1 cellular context compared by ENCODE assay signal in the genomic region with DNA sequence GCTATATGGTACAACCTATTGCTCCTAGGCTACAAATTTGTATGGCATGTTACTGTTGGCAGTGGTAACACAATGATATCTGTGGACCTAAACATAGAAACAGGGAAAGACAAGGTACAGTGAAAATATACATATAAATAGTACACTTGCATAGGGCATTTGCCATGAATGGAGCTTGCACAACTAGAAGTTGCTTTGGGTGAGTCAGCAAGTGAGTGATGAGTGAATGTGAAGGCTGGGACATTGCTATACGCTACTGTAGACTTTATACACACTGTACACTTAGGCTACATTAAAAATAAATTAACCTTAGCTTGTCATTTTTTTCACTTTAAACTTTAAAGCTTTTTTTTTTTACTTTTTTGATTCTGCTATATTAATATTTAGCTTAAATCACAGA.
TF ChIP-seq lines count a peak whose summit lies in the region.

No MANE protein-coding gene starts in this region.

TF ChIP-seq in GM23338, 12 proteins besides CTCF, POLR2A, EP300 and RAD21:
- TF ChIP-seq, protein P1, sequence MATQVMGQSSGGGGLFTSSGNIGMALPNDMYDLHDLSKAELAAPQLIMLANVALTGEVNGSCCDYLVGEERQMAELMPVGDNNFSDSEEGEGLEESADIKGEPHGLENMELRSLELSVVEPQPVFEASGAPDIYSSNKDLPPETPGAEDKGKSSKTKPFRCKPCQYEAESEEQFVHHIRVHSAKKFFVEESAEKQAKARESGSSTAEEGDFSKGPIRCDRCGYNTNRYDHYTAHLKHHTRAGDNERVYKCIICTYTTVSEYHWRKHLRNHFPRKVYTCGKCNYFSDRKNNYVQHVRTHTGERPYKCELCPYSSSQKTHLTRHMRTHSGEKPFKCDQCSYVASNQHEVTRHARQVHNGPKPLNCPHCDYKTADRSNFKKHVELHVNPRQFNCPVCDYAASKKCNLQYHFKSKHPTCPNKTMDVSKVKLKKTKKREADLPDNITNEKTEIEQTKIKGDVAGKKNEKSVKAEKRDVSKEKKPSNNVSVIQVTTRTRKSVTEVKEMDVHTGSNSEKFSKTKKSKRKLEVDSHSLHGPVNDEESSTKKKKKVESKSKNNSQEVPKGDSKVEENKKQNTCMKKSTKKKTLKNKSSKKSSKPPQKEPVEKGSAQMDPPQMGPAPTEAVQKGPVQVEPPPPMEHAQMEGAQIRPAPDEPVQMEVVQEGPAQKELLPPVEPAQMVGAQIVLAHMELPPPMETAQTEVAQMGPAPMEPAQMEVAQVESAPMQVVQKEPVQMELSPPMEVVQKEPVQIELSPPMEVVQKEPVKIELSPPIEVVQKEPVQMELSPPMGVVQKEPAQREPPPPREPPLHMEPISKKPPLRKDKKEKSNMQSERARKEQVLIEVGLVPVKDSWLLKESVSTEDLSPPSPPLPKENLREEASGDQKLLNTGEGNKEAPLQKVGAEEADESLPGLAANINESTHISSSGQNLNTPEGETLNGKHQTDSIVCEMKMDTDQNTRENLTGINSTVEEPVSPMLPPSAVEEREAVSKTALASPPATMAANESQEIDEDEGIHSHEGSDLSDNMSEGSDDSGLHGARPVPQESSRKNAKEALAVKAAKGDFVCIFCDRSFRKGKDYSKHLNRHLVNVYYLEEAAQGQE (IDR thresholded peaks at IDR 0.05; ENCODE audit: unreplicated experiment), result no peak
- TF ChIP-seq EZH2 (IDR thresholded peaks at IDR 0.05; ENCODE audit: low read depth, unreplicated experiment), result no peak
- no peak for TF ChIP-seq JUNB (IDR thresholded peaks at IDR 0.05; ENCODE audit: unreplicated experiment)
- TF ChIP-seq, protein P2, sequence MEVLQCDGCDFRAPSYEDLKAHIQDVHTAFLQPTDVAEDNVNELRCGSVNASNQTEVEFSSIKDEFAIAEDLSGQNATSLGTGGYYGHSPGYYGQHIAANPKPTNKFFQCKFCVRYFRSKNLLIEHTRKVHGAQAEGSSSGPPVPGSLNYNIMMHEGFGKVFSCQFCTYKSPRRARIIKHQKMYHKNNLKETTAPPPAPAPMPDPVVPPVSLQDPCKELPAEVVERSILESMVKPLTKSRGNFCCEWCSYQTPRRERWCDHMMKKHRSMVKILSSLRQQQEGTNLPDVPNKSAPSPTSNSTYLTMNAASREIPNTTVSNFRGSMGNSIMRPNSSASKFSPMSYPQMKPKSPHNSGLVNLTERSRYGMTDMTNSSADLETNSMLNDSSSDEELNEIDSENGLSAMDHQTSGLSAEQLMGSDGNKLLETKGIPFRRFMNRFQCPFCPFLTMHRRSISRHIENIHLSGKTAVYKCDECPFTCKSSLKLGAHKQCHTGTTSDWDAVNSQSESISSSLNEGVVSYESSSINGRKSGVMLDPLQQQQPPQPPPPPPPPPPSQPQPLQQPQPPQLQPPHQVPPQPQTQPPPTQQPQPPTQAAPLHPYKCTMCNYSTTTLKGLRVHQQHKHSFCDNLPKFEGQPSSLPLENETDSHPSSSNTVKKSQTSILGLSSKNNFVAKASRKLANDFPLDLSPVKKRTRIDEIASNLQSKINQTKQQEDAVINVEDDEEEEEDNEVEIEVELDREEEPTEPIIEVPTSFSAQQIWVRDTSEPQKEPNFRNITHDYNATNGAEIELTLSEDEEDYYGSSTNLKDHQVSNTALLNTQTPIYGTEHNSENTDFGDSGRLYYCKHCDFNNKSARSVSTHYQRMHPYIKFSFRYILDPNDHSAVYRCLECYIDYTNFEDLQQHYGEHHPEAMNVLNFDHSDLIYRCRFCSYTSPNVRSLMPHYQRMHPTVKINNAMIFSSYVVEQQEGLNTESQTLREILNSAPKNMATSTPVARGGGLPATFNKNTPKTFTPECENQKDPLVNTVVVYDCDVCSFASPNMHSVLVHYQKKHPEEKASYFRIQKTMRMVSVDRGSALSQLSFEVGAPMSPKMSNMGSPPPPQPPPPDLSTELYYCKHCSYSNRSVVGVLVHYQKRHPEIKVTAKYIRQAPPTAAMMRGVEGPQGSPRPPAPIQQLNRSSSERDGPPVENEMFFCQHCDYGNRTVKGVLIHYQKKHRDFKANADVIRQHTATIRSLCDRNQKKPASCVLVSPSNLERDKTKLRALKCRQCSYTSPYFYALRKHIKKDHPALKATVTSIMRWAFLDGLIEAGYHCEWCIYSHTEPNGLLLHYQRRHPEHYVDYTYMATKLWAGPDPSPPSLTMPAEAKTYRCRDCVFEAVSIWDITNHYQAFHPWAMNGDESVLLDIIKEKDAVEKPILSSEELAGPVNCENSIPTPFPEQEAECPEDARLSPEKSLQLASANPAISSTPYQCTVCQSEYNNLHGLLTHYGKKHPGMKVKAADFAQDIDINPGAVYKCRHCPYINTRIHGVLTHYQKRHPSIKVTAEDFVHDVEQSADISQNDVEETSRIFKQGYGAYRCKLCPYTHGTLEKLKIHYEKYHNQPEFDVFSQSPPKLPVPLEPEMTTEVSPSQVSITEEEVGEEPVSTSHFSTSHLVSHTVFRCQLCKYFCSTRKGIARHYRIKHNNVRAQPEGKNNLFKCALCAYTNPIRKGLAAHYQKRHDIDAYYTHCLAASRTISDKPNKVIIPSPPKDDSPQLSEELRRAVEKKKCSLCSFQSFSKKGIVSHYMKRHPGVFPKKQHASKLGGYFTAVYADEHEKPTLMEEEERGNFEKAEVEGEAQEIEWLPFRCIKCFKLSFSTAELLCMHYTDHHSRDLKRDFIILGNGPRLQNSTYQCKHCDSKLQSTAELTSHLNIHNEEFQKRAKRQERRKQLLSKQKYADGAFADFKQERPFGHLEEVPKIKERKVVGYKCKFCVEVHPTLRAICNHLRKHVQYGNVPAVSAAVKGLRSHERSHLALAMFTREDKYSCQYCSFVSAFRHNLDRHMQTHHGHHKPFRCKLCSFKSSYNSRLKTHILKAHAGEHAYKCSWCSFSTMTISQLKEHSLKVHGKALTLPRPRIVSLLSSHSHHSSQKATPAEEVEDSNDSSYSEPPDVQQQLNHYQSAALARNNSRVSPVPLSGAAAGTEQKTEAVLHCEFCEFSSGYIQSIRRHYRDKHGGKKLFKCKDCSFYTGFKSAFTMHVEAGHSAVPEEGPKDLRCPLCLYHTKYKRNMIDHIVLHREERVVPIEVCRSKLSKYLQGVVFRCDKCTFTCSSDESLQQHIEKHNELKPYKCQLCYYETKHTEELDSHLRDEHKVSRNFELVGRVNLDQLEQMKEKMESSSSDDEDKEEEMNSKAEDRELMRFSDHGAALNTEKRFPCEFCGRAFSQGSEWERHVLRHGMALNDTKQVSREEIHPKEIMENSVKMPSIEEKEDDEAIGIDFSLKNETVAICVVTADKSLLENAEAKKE (CRISPR knock-in tag; IDR thresholded peaks at IDR 0.05), result no peak
- TF ChIP-seq CREB1 (CRISPR knock-in tag; IDR thresholded peaks at IDR 0.05; ENCODE audit: low read depth), result no peak
- no peak for TF ChIP-seq ZNF114 (CRISPR knock-in tag; IDR thresholded peaks at IDR 0.05)
- no peak for TF ChIP-seq EZH2phosphoT487 (IDR thresholded peaks at IDR 0.05; ENCODE audit: unreplicated experiment)
- TF ChIP-seq NANOG (IDR thresholded peaks at IDR 0.05; ENCODE audit: borderline replicate concordance), result no peak
- TF ChIP-seq, protein P3, sequence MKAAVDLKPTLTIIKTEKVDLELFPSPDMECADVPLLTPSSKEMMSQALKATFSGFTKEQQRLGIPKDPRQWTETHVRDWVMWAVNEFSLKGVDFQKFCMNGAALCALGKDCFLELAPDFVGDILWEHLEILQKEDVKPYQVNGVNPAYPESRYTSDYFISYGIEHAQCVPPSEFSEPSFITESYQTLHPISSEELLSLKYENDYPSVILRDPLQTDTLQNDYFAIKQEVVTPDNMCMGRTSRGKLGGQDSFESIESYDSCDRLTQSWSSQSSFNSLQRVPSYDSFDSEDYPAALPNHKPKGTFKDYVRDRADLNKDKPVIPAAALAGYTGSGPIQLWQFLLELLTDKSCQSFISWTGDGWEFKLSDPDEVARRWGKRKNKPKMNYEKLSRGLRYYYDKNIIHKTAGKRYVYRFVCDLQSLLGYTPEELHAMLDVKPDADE (IDR thresholded peaks at IDR 0.05), result no peak
- TF ChIP-seq ZNF331 (CRISPR knock-in tag; IDR thresholded peaks at IDR 0.05; ENCODE audit: low read depth), result no peak
- TF ChIP-seq POLR2AphosphoS5 (IDR thresholded peaks at IDR 0.05; ENCODE audit: low read depth), result no peak
- TF ChIP-seq STAT1 (IDR thresholded peaks at IDR 0.05; ENCODE audit: unreplicated experiment), result no peak
